Comparison of ENCODE assay signal across 9 cellular contexts in genomic region chr10:93436577-93436976, GRCh38. TPM values are rescaled to one million over a fixed set of nuclear protein-coding genes. Genes with fewer than 3 reads are reported as not detected.
DNase-seq lines count a peak whose midpoint lies in the region; ATAC-seq and TF ChIP-seq lines count a peak whose summit lies in the region.
"Had no signal": no experiment of that assay in that cellular context is flagged by ENCODE, and none has a peak within 500 bp of the region (broad histone marks: within the 10 kb centered on the region; RNA-seq: fewer than 3 reads in every experiment).

No MANE protein-coding gene starts in this region.

- DNase-seq in GM04503 (ENCODE audit: low read depth) (peak; percentile 94), heart left ventricle (peak in 3 of 5 donors; percentile 56 to 64 (median 62)), renal cortical epithelial cell (ENCODE audit: low read depth) (peak; percentile 94), KG1 (lab: John Stamatoyannopoulos, UW) (no peak)
- DNase-seq in activated naive CD4-positive, alpha-beta T cell treated with anti-CD3 and anti-CD28 coated beads, Interleukin-2, amount 50 U/mL, for 16 hours: no peak
- DNase-seq: T-helper 9 cell had no signal

- H3K4me3 ChIP-seq in heart left ventricle: peak overlapping the region in 6 of 12 donors; percentile 11 to 36 (median 30)

- H3K4me1 ChIP-seq in heart left ventricle: peaks cover 0 to 89% (median 48%) of the 10 kb centered on the region in 12 donors

- peak overlapping the region; percentile 70 for H3K27ac ChIP-seq in adipose tissue (ENCODE audit: low read depth, low read length)
- H3K27ac ChIP-seq in heart left ventricle: peak overlapping the region; percentile 82 to 99 (median 98)

- H3K36me3 ChIP-seq in heart left ventricle: no peaks in the 10 kb centered on the region

- H3K9me3 ChIP-seq in heart left ventricle: no peaks in the 10 kb centered on the region

- no peak for TF ChIP-seq CTCF in heart left ventricle (IDR thresholded peaks at IDR 0.05)

- TF ChIP-seq POLR2A in heart left ventricle (IDR thresholded peaks at IDR 0.05): no peak

- intact Hi-C loops in heart left ventricle (cut with DNase I): loop anchor here in 5 of 10 donors (5.0 kb wide), 2 partner anchors 44 to 46 kb away; partner anchors contain the start of gene MYOF (in 5 of the 5)

- no peaks in the 10 kb centered on the region for H3K27me3 ChIP-seq in heart left ventricle

- WGBS in adipose tissue, 3 donors: 44 to 70% (median 46%) methylated on average over 2 of the region's 2 CpGs
- 45 to 62% (median 52%) methylated on average over 2 of the region's 2 CpGs for WGBS in heart left ventricle, 4 donors

- ATAC-seq in heart left ventricle: peak; percentile 68 to 77 (median 72)
- ATAC-seq in GM21825 (IDR thresholded peaks at IDR 0.05; ENCODE audit: unreplicated experiment): no peak
- ATAC-seq in GM21786 (IDR thresholded peaks at IDR 0.05; ENCODE audit: unreplicated experiment): no peak

RNA-seq across cellular contexts. Expression of gene MYOF, which starts 45.6 kb away (rescaled TPM):
- polyA plus RNA-seq in adipose tissue: 10 to 100 TPM in 2 of 3 donors, 1 to 10 TPM in 1; 6.2 to 32.1 (median 11.6) TPM
- total RNA-seq in heart left ventricle: 10 to 100 TPM; 16.0 to 64.5 (median 37.2) TPM
- polyA plus RNA-seq in heart left ventricle: 10 to 100 TPM; 13.2 to 14.7 TPM
- total RNA-seq in renal cortical epithelial cell: 268 and 607 TPM in 2 replicates

RNA-seq across cellular contexts. Expression of gene CEP55, which starts 59.8 kb away (rescaled TPM):
- polyA plus RNA-seq in adipose tissue (1 to 10 TPM in 1 of 3 donors, under 1 TPM in 2; 0.15 to 2.6 (median 0.22) TPM), heart left ventricle (under 1 TPM in 1 of 2 donors, not detected in 1; 0.19 TPM)
- total RNA-seq in heart left ventricle (1 to 10 TPM in 2 of 9 donors, under 1 TPM in 3, not detected in 4; 0.25 to 7.3 (median 0.79) TPM), renal cortical epithelial cell (1.8 and 36.8 TPM in 2 replicates)

Comparison
In these comparisons a context has a peak if more than half of its experiments do, and no peak if none do; other contexts are left out.
1. DNase-seq: peak in GM04503 (single experiment), heart left ventricle (3 of 5) and renal cortical epithelial cell (single experiment); none in activated naive CD4-positive, alpha-beta T cell treated with anti-CD3 and anti-CD28 coated beads, Interleukin-2, amount 50 U/mL, for 16 hours (single experiment) and KG1 (single experiment).
2. ATAC-seq: peak in heart left ventricle (4 of 4); none in GM21825 (single experiment) and GM21786 (single experiment).